In the genomic region with DNA sequence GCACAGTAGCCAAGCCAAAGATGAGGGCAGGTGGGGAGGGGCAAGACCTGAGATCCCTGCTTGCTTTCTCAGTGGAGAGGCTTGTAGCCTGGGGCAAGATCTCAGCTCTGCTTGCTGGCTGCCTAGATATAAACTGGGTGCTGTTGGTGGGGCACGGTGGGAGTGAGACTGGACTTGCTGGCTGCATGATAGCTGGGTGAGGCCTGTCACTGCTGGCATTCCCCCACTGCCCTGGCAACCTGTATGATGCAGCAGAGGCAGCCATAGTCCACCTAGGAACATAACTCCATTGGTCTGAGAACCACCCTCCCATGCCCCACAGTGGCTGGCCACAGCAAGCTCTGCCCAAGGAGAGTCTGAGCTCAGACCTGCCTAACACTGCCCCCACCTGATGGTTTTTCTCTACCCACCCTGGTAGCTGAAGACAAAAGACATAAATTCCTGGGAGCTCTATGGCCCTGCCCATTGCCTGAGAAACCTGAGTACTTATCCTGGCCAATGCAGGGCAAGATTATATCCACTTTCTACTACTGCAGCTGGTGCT, we compare ENCODE assay signal across 25 cellular contexts.
"Had no signal": no experiment of that assay in that cellular context is flagged by ENCODE, and none has a peak within 500 bp of the region (broad histone marks: within the 10 kb centered on the region; RNA-seq: fewer than 3 reads in every experiment).

No MANE protein-coding gene starts in this region.

- FAIRE-seq: astrocyte had no signal

- H3K4me2 ChIP-seq: neural progenitor cell, smooth muscle cell had no signal

- H3K9me3 ChIP-seq: colonic mucosa, thoracic aorta, upper lobe of left lung had no signal

- H3K36me3 ChIP-seq: colonic mucosa, heart right ventricle, left lung, neural progenitor cell, thoracic aorta, upper lobe of left lung had no signal

- H3K4me1 ChIP-seq: colonic mucosa, heart right ventricle, left lung, neural progenitor cell, upper lobe of left lung had no signal

- H3K4me3 ChIP-seq: colonic mucosa, dorsolateral prefrontal cortex, heart right ventricle, left lung, lung, neural progenitor cell, smooth muscle cell, thoracic aorta, upper lobe of left lung had no signal

- ATAC-seq: heart right ventricle; left lung; naive thymus-derived CD8-positive, alpha-beta T cell; sciatic nerve had no signal

- H3K27me3 ChIP-seq: colonic mucosa, dorsolateral prefrontal cortex, heart right ventricle, left lung, neural progenitor cell, upper lobe of left lung had no signal

- H3K9ac ChIP-seq: neural progenitor cell had no signal

- H2AFZ ChIP-seq: neural progenitor cell had no signal

- H3K27ac ChIP-seq: colonic mucosa, dorsolateral prefrontal cortex, heart right ventricle, left lung, neural progenitor cell, thoracic aorta, upper lobe of left lung had no signal

- DNase-seq: activated B cell treated with CpG ODN at 0.5 μM for 24 hours; activated CD4-positive, alpha-beta T cell treated with anti-CD3 and anti-CD28 coated beads for 4 hours; activated CD4-positive, alpha-beta T cell treated with anti-CD3 and anti-CD28 coated beads, Interleukin-2, amount 50 U/mL, for 48 hours; activated naive CD4-positive, alpha-beta T cell treated with Interleukin-2 at 50 U/mL for 16 hours; activated naive CD8-positive, alpha-beta T cell treated with anti-CD3 and anti-CD28 coated beads for 36 hours; activated T-cell treated with anti-CD3 and anti-CD28 coated beads, Interleukin-2, amount 50 U/mL, for 48 hours; central memory CD4-positive, alpha-beta T cell; colonic mucosa; dorsolateral prefrontal cortex; heart right ventricle; immature natural killer cell; kidney glomerular epithelial cell; naive thymus-derived CD8-positive, alpha-beta T cell; stimulated activated CD4-positive, alpha-beta T cell treated with anti-CD3 and anti-CD28 coated beads, Interleukin-15, amount 100 ng/mL, for 24 hours; stimulated activated CD4-positive, alpha-beta T cell treated with anti-CD3 and anti-CD28 coated beads, Interleukin-2, amount 100 ng/mL, for 48 hours; stimulated activated naive CD4-positive, alpha-beta T cell treated with Interleukin-2 at 50 U/mL for 16 hours; T1000; upper lobe of left lung had no signal
